Comparison of ENCODE assay signal across 17 cellular contexts in the genomic region with DNA sequence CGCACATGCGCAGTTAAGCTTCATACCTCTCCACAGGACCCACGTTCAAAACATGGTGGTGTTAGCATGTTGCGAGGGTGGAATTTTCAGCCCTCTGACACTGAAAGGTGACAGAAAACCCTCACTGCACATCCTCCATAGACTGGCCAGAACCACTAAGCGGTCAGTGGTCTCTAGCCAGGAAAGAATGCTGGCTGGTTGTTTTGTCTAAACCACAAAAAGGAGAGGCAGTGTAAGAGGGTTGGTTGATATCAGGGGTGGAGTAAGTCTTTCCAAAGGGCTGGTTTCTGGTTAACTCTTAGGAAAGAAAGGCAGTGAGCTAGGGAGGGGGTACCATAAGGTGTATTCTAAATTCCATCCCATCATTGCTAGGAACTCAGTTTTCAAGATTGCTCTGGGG. TPM values are rescaled to one million over a fixed set of nuclear protein-coding genes. Genes with fewer than 3 reads are reported as not detected.
"Had no signal": no experiment of that assay in that cellular context is flagged by ENCODE, and none has a peak within 500 bp of the region (broad histone marks: within the 10 kb centered on the region; RNA-seq: fewer than 3 reads in every experiment).

No MANE protein-coding gene starts in this region.

- H3K27ac Mint-ChIP-seq: activated naive CD4-positive, alpha-beta T cell treated with anti-CD3 and anti-CD28 coated beads, Interleukin-2, amount 10 ng/mL, durations not matched to agents 7 days and 5 days; activated T-helper 17 cell treated with anti-CD3 and anti-CD28 coated beads, Interleukin-2, amount 50 U/mL, for 72 hours; mesothelial cell of epicardium; stimulated activated memory B cell treated with anti-CD40 and anti-IgM and Interleukin-4, amounts not matched to agents 10 μg/mL and 1 μg/mL and 100 μg/mL, for 72 hours had no signal

- H3K27me3 Mint-ChIP-seq: activated T-helper 17 cell treated with anti-CD3 and anti-CD28 coated beads, Interleukin-2, amount 50 U/mL, for 72 hours; stimulated activated memory B cell treated with anti-CD40 and anti-IgM and Interleukin-4, amounts not matched to agents 10 μg/mL and 1 μg/mL and 100 μg/mL, for 72 hours had no signal

- H3K9me3 Mint-ChIP-seq: activated naive CD4-positive, alpha-beta T cell treated with anti-CD3 and anti-CD28 coated beads, Interleukin-2, amount 10 ng/mL, durations not matched to agents 7 days and 5 days; activated T-helper 17 cell treated with anti-CD3 and anti-CD28 coated beads, Interleukin-2, amount 50 U/mL, for 72 hours; mesothelial cell of epicardium; neural crest cell; stimulated activated memory B cell treated with anti-CD40 and anti-IgM and Interleukin-4, amounts not matched to agents 10 μg/mL and 1 μg/mL and 100 μg/mL, for 72 hours had no signal

- DNase-seq: activated naive CD4-positive, alpha-beta T cell treated with anti-CD3 and anti-CD28 coated beads, Interleukin-2, amount 10 ng/mL, durations not matched to agents 7 days and 5 days; effector memory CD4-positive, alpha-beta T cell; gastrocnemius medialis; heart right ventricle; left colon; pancreas; stimulated activated CD4-positive, alpha-beta T cell treated with anti-CD3 and anti-CD28 coated beads, Interleukin-2, amount 100 ng/mL, for 48 hours; SW 1271; tibial artery had no signal

- H3K36me3 ChIP-seq: gastrocnemius medialis, heart right ventricle, pancreas, tibial artery had no signal

- FAIRE-seq: pancreas, urothelium cell line had no signal

- H3K4me3 Mint-ChIP-seq: activated naive CD4-positive, alpha-beta T cell treated with anti-CD3 and anti-CD28 coated beads, Interleukin-2, amount 10 ng/mL, durations not matched to agents 7 days and 5 days; activated T-helper 17 cell treated with anti-CD3 and anti-CD28 coated beads, Interleukin-2, amount 50 U/mL, for 72 hours; mesothelial cell of epicardium; neural crest cell; stimulated activated memory B cell treated with anti-CD40 and anti-IgM and Interleukin-4, amounts not matched to agents 10 μg/mL and 1 μg/mL and 100 μg/mL, for 72 hours had no signal

- H3K27me3 ChIP-seq: gastrocnemius medialis, pancreas, tibial artery had no signal

- H3K27ac ChIP-seq: gastrocnemius medialis, heart right ventricle, pancreas, tibial artery had no signal

- H3K9me3 ChIP-seq: gastrocnemius medialis, heart right ventricle, pancreas, tibial artery had no signal

- H3K36me3 Mint-ChIP-seq: activated naive CD4-positive, alpha-beta T cell treated with anti-CD3 and anti-CD28 coated beads, Interleukin-2, amount 10 ng/mL, durations not matched to agents 7 days and 5 days; mesothelial cell of epicardium; stimulated activated memory B cell treated with anti-CD40 and anti-IgM and Interleukin-4, amounts not matched to agents 10 μg/mL and 1 μg/mL and 100 μg/mL, for 72 hours had no signal

- ATAC-seq: activated CD4-positive, CD25-positive, alpha-beta regulatory T cell treated with anti-CD3 and anti-CD28 coated beads, Interleukin-2, amount 50 U/mL, for 24 hours; activated T-helper 17 cell treated with anti-CD3 and anti-CD28 coated beads, Interleukin-2, amount 50 U/mL, for 72 hours; gastrocnemius medialis; heart right ventricle; left colon; pancreas; stimulated activated memory B cell treated with anti-CD40 and anti-IgM and Interleukin-4, amounts not matched to agents 10 μg/mL and 1 μg/mL and 100 μg/mL, for 72 hours had no signal

- H3K4me1 ChIP-seq: gastrocnemius medialis, pancreas, tibial artery had no signal

- H3K4me3 ChIP-seq: gastrocnemius medialis, heart right ventricle, lung, pancreas, tibial artery had no signal

RNA-seq across cellular contexts. Expression of gene ANXA10, which starts 58.3 kb away (rescaled TPM):
- total RNA-seq: activated T-helper 17 cell treated with anti-CD3 and anti-CD28 coated beads, Interleukin-2, amount 50 U/mL, for 72 hours; gastrocnemius medialis; heart right ventricle; lung; mesothelial cell of epicardium; neural crest cell; subcutaneous adipose tissue had no signal
- polyA plus RNA-seq: heart right ventricle had no signal
